In the genomic region with DNA sequence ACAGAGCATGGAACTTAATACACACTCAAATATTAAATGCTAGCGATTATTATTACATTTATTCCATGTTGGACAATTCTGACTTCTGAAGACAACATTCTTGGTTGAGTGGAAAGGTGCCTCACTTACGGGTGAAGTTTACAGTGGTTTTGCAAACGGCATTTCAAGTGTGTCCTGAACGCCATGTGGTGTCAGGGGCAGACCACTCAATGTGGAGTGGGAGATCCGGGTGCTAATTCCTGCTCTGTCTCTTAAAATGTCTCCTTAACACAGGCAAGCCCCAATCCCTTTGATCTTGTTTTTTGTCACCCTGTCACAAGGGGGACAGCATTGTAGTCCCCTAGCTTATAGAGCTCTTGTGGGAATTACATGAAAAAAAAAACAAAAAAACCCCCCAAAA, we compare ENCODE assay signal across 1 cellular context.
TF ChIP-seq lines count a peak whose summit lies in the region.

No MANE protein-coding gene starts in this region.

TF ChIP-seq in GM12878, 131 proteins besides CTCF, POLR2A, EP300 and RAD21:
- TF ChIP-seq EZH2 (IDR thresholded peaks at IDR 0.05; ENCODE audit: borderline replicate concordance, control insufficient read depth, low read depth, low read length) = no peak
TF ChIP-seq in GM12878: peak in this region for 0.
